Comparison of ENCODE assay signal across 9 cellular contexts in the genomic region with DNA sequence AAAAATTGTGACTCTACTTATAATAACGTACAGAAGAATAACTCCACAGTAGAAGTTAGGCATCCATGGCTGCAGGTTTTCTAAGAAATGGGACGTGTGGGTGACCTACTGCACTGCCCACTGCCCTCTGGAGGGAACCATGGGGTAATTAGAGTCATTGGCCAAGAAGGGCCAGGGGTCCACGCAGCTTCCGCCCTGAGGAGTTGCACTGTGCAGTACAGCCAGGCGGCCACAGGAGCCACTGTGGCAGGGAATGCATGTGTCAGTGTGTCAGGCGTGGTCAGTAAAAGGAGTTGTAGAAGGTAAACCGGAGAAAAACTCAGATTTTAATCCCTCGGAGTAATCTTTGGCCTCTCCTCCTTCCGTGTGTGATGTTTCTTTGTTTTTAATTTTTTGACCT. TPM values are rescaled to one million over a fixed set of nuclear protein-coding genes. Genes with fewer than 3 reads are reported as not detected.
A peak's percentile ranks its signal among the peaks of the same experiment; 100 is the strongest.
DNase-seq lines count a peak whose midpoint lies in the region; ATAC-seq, FAIRE-seq and TF ChIP-seq lines count a peak whose summit lies in the region.
"Had no signal": no experiment of that assay in that cellular context is flagged by ENCODE, and none has a peak within 500 bp of the region (broad histone marks: within the 10 kb centered on the region; RNA-seq: fewer than 3 reads in every experiment).

No MANE protein-coding gene starts in this region.

- H3K4me2 ChIP-seq in mammary epithelial cell (ENCODE audit: insufficient read depth, low read depth, low read length), result no peak overlapping the region

- H3K27ac ChIP-seq in mammary epithelial cell (ENCODE audit: insufficient read depth, low read depth, low read length), result no peak overlapping the region

- H3K27me3 ChIP-seq in mammary epithelial cell (ENCODE audit: insufficient read depth, low read length), result no peaks in the 10 kb centered on the region
- H3K27me3 ChIP-seq: MG63 had no signal

- WGBS in mammary epithelial cell (ENCODE audit: low coverage, missing lambda C conversion rate), result 84% methylated on average over 9 of the region's 9 CpGs

- no TSS peak for BruUV-seq in mammary epithelial cell (replicated peaks; lab: Mats Ljungman, UMichigan)

- dilution Hi-C loops in mammary epithelial cell (cut with HindIII; ENCODE audit: low sequenced_read_pairs), result no loop called here

- in situ Hi-C loops in mammary epithelial cell (cut with MboI; ENCODE audit: low sequenced_read_pairs in 2 of 2), result no loop called here

- no peak overlapping the region for H3K9ac ChIP-seq in mammary epithelial cell (ENCODE audit: insufficient read depth, low read length)

- DNase-seq in RCC 7860 (ENCODE audit: low spot score) (peak; percentile 31), ecto neural progenitor cell (ENCODE audit: low spot score) (peak; percentile 56), omental fat pad (ENCODE audit: low spot score) (no peak), retina (no peak), mammary epithelial cell (no peak), SIG-M5 (lab: John Stamatoyannopoulos, UW) (no peak)
- DNase-seq: MG63 had no signal

- FAIRE-seq in RCC 7860 (lab: Jason Lieb, UNC), result no peak

- H3K9me3 ChIP-seq in mammary epithelial cell (replicated peaks; ENCODE audit: insufficient read depth, low read length), result no peaks in the 10 kb centered on the region
- H3K9me3 ChIP-seq: MG63 had no signal

- H3K4me3 ChIP-seq in mammary epithelial cell (replicated peaks in 1 of 3; ENCODE audit: insufficient read depth in 1 of 3, low read depth in 2 of 3, low read length in 3 of 3), result no peak overlapping the region
- H3K4me3 ChIP-seq: MG63 had no signal

- peaks cover 15% of the 10 kb centered on the region for H3K4me1 ChIP-seq in mammary epithelial cell (ENCODE audit: insufficient read depth, low read length)

- CTCF ChIA-PET in mammary epithelial cell (lab: Charles Lee; ENCODE audit: low non-redundant PET), result no interaction called here

- no peaks in the 10 kb centered on the region for H4K20me1 ChIP-seq in mammary epithelial cell (ENCODE audit: insufficient read depth, low read length)

- H3K36me3 ChIP-seq in mammary epithelial cell (ENCODE audit: insufficient read depth, low read length), result no peaks in the 10 kb centered on the region
- H3K36me3 ChIP-seq: MG63 had no signal

- no peak overlapping the region for H2AFZ ChIP-seq in mammary epithelial cell (ENCODE audit: low read depth, low read length)

- TF ChIP-seq CTCF in GM12872 (IDR thresholded peaks at IDR 0.05; ENCODE audit: insufficient read depth, low read depth, low read length) (peak; percentile 30; the same call in 1 of the 3 replicates), omental fat pad (IDR thresholded peaks at IDR 0.05) (no peak), mammary epithelial cell (conservative IDR thresholded peaks at IDR 0.05 in 1 of 2, IDR thresholded peaks at IDR 0.05 in 1 of 2; ENCODE audit: extremely low read depth in 1 of 2, insufficient read depth in 1 of 2, low read depth in 1 of 2, low read length in 2 of 2) (peak in 1 of 2 donors; percentile 15)

- ATAC-seq in omental fat pad (ENCODE audit: low FRiP score) (peak; percentile 29), GM19455 (IDR thresholded peaks at IDR 0.05; ENCODE audit: unreplicated experiment) (no peak)

- intact Hi-C loops in mammary epithelial cell (cut with micrococcal nuclease), result no loop called here

- peaks cover 96% of the 10 kb centered on the region for H3K79me2 ChIP-seq in mammary epithelial cell (ENCODE audit: insufficient read depth, low read length)

RNA-seq across cellular contexts. Expression of gene NCK2, which starts 24.8 kb away (rescaled TPM):
- total RNA-seq in omental fat pad, result 10 to 100 TPM; 32.6 to 43.7 (median 38.7) TPM
- 10 to 100 TPM; 49.2 to 73.2 TPM for total RNA-seq in mammary epithelial cell
- polyA plus RNA-seq in mammary epithelial cell, result 48.1 TPM
- 58.0 TPM for polyA minus RNA-seq in mammary epithelial cell

Comparison
In these comparisons a context has a peak if more than half of its experiments do, and no peak if none do; other contexts are left out.
1. DNase-seq: peak in RCC 7860 (single experiment) and ecto neural progenitor cell (single experiment); none in omental fat pad (single experiment), retina (single experiment), mammary epithelial cell (single experiment) and SIG-M5 (single experiment).